7 cellular contexts compared by ENCODE assay signal in genomic region chr13:68987585-68987984, GRCh38.
"Had no signal": no experiment of that assay in that cellular context is flagged by ENCODE, and none has a peak within 500 bp of the region (broad histone marks: within the 10 kb centered on the region; RNA-seq: fewer than 3 reads in every experiment).

No MANE protein-coding gene starts in this region.

- H3K27ac Mint-ChIP-seq: GM23338, HFFc6 had no signal

- ATAC-seq: GM23338, HCT116, K562 had no signal

- H3K4me3 ChIP-seq: GM23338, HAP-1, K562 had no signal

- H3K36me3 ChIP-seq: HAP-1 had no signal

- DNase-seq: H7, HFFc6, IMR-90 had no signal

- H3K4me1 ChIP-seq: HAP-1 had no signal

- H3K9me3 ChIP-seq: HAP-1 had no signal

- H3K4me3 Mint-ChIP-seq: GM23338, HFFc6 had no signal
